1 cellular context compared by ENCODE assay signal in the genomic region with DNA sequence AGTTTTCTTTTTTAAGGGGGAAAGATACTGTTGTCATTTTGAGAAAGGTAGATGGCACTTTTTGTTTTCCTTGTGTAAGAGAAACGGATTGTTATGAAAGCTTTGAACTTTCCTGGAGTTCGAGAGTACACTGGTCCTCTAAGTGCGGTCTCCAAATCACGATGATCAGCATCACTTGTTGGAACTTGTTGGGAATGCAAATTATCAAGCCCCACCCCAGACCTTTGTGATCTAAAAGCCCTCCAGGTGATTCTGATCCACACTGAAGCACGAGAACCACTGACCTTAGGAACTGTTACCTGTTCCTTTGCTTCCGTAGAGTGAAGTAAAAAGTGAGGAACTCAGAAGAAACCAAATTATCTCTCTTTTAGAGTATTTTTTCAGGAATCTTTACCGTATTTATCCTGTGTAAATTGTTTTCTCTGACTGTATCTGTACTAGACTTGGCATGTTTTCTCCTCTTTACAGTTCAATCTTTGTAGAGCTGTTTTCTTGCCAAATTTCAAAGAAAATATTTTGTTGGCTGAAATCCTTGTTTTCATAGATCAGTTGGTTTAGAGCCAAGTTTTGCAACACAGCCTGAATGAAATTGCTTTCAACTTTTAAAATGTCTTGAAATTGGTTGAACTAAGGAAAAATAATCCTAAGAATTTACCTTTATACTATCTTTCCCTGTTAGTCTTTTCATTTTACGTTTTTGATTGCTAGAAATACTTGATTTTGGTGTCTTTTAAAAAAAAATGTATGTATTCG.
TF ChIP-seq lines count a peak whose summit lies in the region.

No MANE protein-coding gene starts in this region.

TF ChIP-seq in WTC11, 78 proteins besides CTCF, POLR2A, EP300 and RAD21 (continued from another document):
- TF ChIP-seq, protein P1, sequence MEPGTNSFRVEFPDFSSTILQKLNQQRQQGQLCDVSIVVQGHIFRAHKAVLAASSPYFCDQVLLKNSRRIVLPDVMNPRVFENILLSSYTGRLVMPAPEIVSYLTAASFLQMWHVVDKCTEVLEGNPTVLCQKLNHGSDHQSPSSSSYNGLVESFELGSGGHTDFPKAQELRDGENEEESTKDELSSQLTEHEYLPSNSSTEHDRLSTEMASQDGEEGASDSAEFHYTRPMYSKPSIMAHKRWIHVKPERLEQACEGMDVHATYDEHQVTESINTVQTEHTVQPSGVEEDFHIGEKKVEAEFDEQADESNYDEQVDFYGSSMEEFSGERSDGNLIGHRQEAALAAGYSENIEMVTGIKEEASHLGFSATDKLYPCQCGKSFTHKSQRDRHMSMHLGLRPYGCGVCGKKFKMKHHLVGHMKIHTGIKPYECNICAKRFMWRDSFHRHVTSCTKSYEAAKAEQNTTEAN (CRISPR knock-in tag; IDR thresholded peaks at IDR 0.05): no peak
- no peak for TF ChIP-seq NFATC4 (CRISPR knock-in tag; IDR thresholded peaks at IDR 0.05)
- no peak for TF ChIP-seq ZNF416 (CRISPR knock-in tag; IDR thresholded peaks at IDR 0.05)
- TF ChIP-seq, protein P2, sequence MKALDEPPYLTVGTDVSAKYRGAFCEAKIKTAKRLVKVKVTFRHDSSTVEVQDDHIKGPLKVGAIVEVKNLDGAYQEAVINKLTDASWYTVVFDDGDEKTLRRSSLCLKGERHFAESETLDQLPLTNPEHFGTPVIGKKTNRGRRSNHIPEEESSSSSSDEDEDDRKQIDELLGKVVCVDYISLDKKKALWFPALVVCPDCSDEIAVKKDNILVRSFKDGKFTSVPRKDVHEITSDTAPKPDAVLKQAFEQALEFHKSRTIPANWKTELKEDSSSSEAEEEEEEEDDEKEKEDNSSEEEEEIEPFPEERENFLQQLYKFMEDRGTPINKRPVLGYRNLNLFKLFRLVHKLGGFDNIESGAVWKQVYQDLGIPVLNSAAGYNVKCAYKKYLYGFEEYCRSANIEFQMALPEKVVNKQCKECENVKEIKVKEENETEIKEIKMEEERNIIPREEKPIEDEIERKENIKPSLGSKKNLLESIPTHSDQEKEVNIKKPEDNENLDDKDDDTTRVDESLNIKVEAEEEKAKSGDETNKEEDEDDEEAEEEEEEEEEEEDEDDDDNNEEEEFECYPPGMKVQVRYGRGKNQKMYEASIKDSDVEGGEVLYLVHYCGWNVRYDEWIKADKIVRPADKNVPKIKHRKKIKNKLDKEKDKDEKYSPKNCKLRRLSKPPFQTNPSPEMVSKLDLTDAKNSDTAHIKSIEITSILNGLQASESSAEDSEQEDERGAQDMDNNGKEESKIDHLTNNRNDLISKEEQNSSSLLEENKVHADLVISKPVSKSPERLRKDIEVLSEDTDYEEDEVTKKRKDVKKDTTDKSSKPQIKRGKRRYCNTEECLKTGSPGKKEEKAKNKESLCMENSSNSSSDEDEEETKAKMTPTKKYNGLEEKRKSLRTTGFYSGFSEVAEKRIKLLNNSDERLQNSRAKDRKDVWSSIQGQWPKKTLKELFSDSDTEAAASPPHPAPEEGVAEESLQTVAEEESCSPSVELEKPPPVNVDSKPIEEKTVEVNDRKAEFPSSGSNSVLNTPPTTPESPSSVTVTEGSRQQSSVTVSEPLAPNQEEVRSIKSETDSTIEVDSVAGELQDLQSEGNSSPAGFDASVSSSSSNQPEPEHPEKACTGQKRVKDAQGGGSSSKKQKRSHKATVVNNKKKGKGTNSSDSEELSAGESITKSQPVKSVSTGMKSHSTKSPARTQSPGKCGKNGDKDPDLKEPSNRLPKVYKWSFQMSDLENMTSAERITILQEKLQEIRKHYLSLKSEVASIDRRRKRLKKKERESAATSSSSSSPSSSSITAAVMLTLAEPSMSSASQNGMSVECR (CRISPR knock-in tag; IDR thresholded peaks at IDR 0.05; ENCODE audit: borderline replicate concordance): no peak
- TF ChIP-seq ZNF317 (CRISPR knock-in tag; IDR thresholded peaks at IDR 0.05; ENCODE audit: borderline replicate concordance, low read depth): no peak
- no peak for TF ChIP-seq OVOL2 (CRISPR knock-in tag; IDR thresholded peaks at IDR 0.05; ENCODE audit: borderline replicate concordance)
- TF ChIP-seq SOX15 (CRISPR knock-in tag; IDR thresholded peaks at IDR 0.05): no peak
- no peak for TF ChIP-seq HMGA2 (CRISPR knock-in tag; IDR thresholded peaks at IDR 0.05)
- TF ChIP-seq, protein P3, sequence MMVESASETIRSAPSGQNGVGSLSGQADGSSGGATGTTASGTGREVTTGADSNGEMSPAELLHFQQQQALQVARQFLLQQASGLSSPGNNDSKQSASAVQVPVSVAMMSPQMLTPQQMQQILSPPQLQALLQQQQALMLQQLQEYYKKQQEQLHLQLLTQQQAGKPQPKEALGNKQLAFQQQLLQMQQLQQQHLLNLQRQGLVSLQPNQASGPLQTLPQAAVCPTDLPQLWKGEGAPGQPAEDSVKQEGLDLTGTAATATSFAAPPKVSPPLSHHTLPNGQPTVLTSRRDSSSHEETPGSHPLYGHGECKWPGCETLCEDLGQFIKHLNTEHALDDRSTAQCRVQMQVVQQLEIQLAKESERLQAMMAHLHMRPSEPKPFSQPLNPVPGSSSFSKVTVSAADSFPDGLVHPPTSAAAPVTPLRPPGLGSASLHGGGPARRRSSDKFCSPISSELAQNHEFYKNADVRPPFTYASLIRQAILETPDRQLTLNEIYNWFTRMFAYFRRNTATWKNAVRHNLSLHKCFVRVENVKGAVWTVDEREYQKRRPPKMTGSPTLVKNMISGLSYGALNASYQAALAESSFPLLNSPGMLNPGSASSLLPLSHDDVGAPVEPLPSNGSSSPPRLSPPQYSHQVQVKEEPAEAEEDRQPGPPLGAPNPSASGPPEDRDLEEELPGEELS (CRISPR knock-in tag; IDR thresholded peaks at IDR 0.05): no peak
- no peak for TF ChIP-seq ZNF219 (CRISPR knock-in tag; IDR thresholded peaks at IDR 0.05; ENCODE audit: borderline replicate concordance)
- TF ChIP-seq IRF2 (CRISPR knock-in tag; IDR thresholded peaks at IDR 0.05; ENCODE audit: borderline replicate concordance, low read depth): no peak
